Comparison of ENCODE assay signal across 13 cellular contexts in genomic region chr9:112489039-112489546, GRCh38. TPM values are rescaled to one million over a fixed set of nuclear protein-coding genes. Genes with fewer than 3 reads are reported as not detected.
DNase-seq lines count a peak whose midpoint lies in the region; TF ChIP-seq lines count a peak whose summit lies in the region.
"Had no signal": no experiment of that assay in that cellular context is flagged by ENCODE, and none has a peak within 500 bp of the region (broad histone marks: within the 10 kb centered on the region; RNA-seq: fewer than 3 reads in every experiment).

No MANE protein-coding gene starts in this region.

- peak overlapping the region; percentile 47 for H3K27ac Mint-ChIP-seq in nephron progenitor cell
- no peak overlapping the region for H3K27ac Mint-ChIP-seq in MCF 10A (ENCODE audit: low read depth, unreplicated experiment)
- H3K27ac Mint-ChIP-seq: activated naive CD4-positive, alpha-beta T cell treated with anti-CD3 and anti-CD28 coated beads for 36 hours had no signal

- no peak overlapping the region for H3K18ac ChIP-seq in mesenchymal stem cell (ENCODE audit: low read depth in 1 of 2, low read length in 2 of 2)

- H3K79me1 ChIP-seq in mesenchymal stem cell (replicated peaks; ENCODE audit: low read length, poor library complexity, severe bottlenecking): peaks cover 7% of the 10 kb centered on the region

- no peak overlapping the region for H4K8ac ChIP-seq in mesenchymal stem cell (ENCODE audit: low read length)

- intact Hi-C loops in MCF 10A (cut with micrococcal nuclease): loop anchor here (2.0 to 5.0 kb wide), 2 partner anchors 176 to 223 kb away; no protein-coding TSS in a partner anchor

- no peak overlapping the region for H3K9ac ChIP-seq in mesenchymal stem cell (ENCODE audit: low read length)

- H3K36me3 Mint-ChIP-seq in nephron progenitor cell (ENCODE audit: low read depth): peaks cover 44% of the 10 kb centered on the region
- H3K36me3 Mint-ChIP-seq in MCF 10A (ENCODE audit: insufficient read depth, unreplicated experiment): peaks cover 9% of the 10 kb centered on the region

- no peak overlapping the region for H3K27ac ChIP-seq in mesenchymal stem cell (ENCODE audit: low read length, poor library complexity, severe bottlenecking)
- H3K27ac ChIP-seq: neutrophil had no signal

- no peak overlapping the region for H2BK12ac ChIP-seq in mesenchymal stem cell (ENCODE audit: low read length in 2 of 2)

- peaks cover 2% of the 10 kb centered on the region for H3K4me1 ChIP-seq in mesenchymal stem cell (ENCODE audit: control insufficient read depth, insufficient read depth, low read depth, low read length)

- H3K9me3 Mint-ChIP-seq in nephron progenitor cell (peaks cover 32% of the 10 kb centered on the region), MCF 10A (ENCODE audit: unreplicated experiment) (peaks cover 11% of the 10 kb centered on the region)

- no peak overlapping the region for H3K4me3 ChIP-seq in H7 (ENCODE audit: insufficient read depth, low read depth, low read length)
- H3K4me3 ChIP-seq in mesenchymal stem cell (ENCODE audit: insufficient read depth in 1 of 2, low read depth in 1 of 2, low read length in 2 of 2): no peak overlapping the region

- no peak overlapping the region for H3K14ac ChIP-seq in mesenchymal stem cell (ENCODE audit: low read length in 2 of 2)

- no peak overlapping the region for H2AFZ ChIP-seq in mesenchymal stem cell (ENCODE audit: low read depth, low read length)

- no peak overlapping the region for H3K4me2 ChIP-seq in mesenchymal stem cell (ENCODE audit: low read length, poor library complexity, severe bottlenecking)

- H2BK120ac ChIP-seq in mesenchymal stem cell (ENCODE audit: low read depth, low read length): no peak overlapping the region

- H3K36me3 ChIP-seq in H7 (replicated peaks; ENCODE audit: control insufficient read depth, insufficient read depth, low read length) (no peaks in the 10 kb centered on the region), mesenchymal stem cell (ENCODE audit: control insufficient read depth in 1 of 2, insufficient read depth in 2 of 2, low read depth in 1 of 2, low read length in 2 of 2) (no peaks in the 10 kb centered on the region)
- H3K36me3 ChIP-seq: neutrophil had no signal

- no peaks in the 10 kb centered on the region for H3K27me3 Mint-ChIP-seq in nephron progenitor cell (ENCODE audit: low read depth, poor library complexity)
- no peaks in the 10 kb centered on the region for H3K27me3 Mint-ChIP-seq in MCF 10A (ENCODE audit: insufficient read depth, unreplicated experiment)

- H2AK5ac ChIP-seq in mesenchymal stem cell (ENCODE audit: low read length, severe bottlenecking): no peak overlapping the region

- no peak overlapping the region for H2BK15ac ChIP-seq in mesenchymal stem cell (ENCODE audit: low read depth, poor library complexity, severe bottlenecking)

- CTCF ChIA-PET in MCF 10A (lab: Yijun Ruan, JAX): interaction anchor here (0.6 to 1.6 kb wide), 7 partner anchors 46 to 631 kb away, joined by 3 to 5 read pairs (median 3); partner anchors contain the start of gene HSDL2

- TF ChIP-seq CTCF in nephron progenitor cell (IDR thresholded peaks at IDR 0.05) (no peak), MCF 10A (IDR thresholded peaks at IDR 0.05; ENCODE audit: unreplicated experiment) (no peak)

- no peak overlapping the region for H3K4ac ChIP-seq in mesenchymal stem cell (ENCODE audit: low read depth in 1 of 2, low read length in 2 of 2)

- WGBS in mesenchymal stem cell: 21% methylated on average over 3 of the region's 5 CpGs

- H3K4me1 Mint-ChIP-seq in nephron progenitor cell (peaks cover 46% of the 10 kb centered on the region), MCF 10A (ENCODE audit: insufficient read depth, unreplicated experiment) (peaks cover 6% of the 10 kb centered on the region)

- no peak overlapping the region for H4K91ac ChIP-seq in mesenchymal stem cell (ENCODE audit: low read length)

- DNase-seq in H7 (peak; percentile 34), NCI-H526 (lab: John Stamatoyannopoulos, UW) (peak; percentile 38 to 43), cerebellar cortex (ENCODE audit: low spot score) (peak; percentile 65), nephron progenitor cell (no peak), MCF 10A (ENCODE audit: unreplicated experiment) (no peak), mesenchymal stem cell (no peak), germinal center (ENCODE audit: low spot score) (no peak), NCI-H1694 (lab: John Stamatoyannopoulos, UW) (no peak)
- DNase-seq: activated naive CD4-positive, alpha-beta T cell treated with anti-CD3 and anti-CD28 coated beads for 36 hours; EL; NCI-H1694 treated with DMSO at 0.1 percent for 48 hours; SIG-M5 had no signal

- POLR2A ChIA-PET in MCF 10A (lab: Yijun Ruan, JAX): interaction anchor here (0.6 to 4.8 kb wide), 8 partner anchors 9 to 229 kb away, joined by 3 to 44 read pairs (median 4); partner anchors contain the start of genes HSDL2 and INIP

- H3K4me3 Mint-ChIP-seq in nephron progenitor cell: peak overlapping the region; percentile 97
- H3K4me3 Mint-ChIP-seq in MCF 10A (ENCODE audit: unreplicated experiment): no peak overlapping the region
- H3K4me3 Mint-ChIP-seq: activated naive CD4-positive, alpha-beta T cell treated with anti-CD3 and anti-CD28 coated beads for 36 hours had no signal

- H3K23ac ChIP-seq in mesenchymal stem cell (ENCODE audit: low read length in 2 of 2): no peak overlapping the region

- no peak overlapping the region for H2BK5ac ChIP-seq in mesenchymal stem cell (ENCODE audit: low read depth, low read length, poor library complexity, severe bottlenecking)

- H3K27me3 ChIP-seq in H7 (ENCODE audit: control insufficient read depth, insufficient read depth, low read length) (no peaks in the 10 kb centered on the region), mesenchymal stem cell (ENCODE audit: control insufficient read depth in 1 of 2, insufficient read depth in 1 of 2, low read length in 2 of 2) (no peaks in the 10 kb centered on the region)
- H3K27me3 ChIP-seq: neutrophil had no signal

- no TSS peak for BruUV-seq in MCF 10A (replicated peaks; lab: Mats Ljungman, UMichigan)

- H3K9me3 ChIP-seq in mesenchymal stem cell (ENCODE audit: control insufficient read depth, low read length): peaks cover 6% of the 10 kb centered on the region
- H3K9me3 ChIP-seq: neutrophil had no signal

RNA-seq across cellular contexts. Expression of gene KIAA1958, which starts 2.5 kb away (rescaled TPM):
- 14.2 and 17.6 TPM in 2 replicates for total RNA-seq in H7 (2014; rRNA removed; shearing (Covaris generic))
- total RNA-seq in MCF 10A (2022): 4.9 and 5.8 TPM in 2 replicates
- polyA plus RNA-seq in mesenchymal stem cell (2013, experiment 1 of 2): 1.2 TPM
- 1.1 TPM for polyA plus RNA-seq in mesenchymal stem cell (2013, experiment 2 of 2)

Comparison
In these comparisons a context has a peak if more than half of its experiments do, and no peak if none do; other contexts are left out.
1. DNase-seq: peak in H7 (single experiment), NCI-H526 (2 of 2) and cerebellar cortex (single experiment); none in nephron progenitor cell (single experiment), MCF 10A (single experiment), mesenchymal stem cell (single experiment), germinal center (single experiment) and NCI-H1694 (single experiment).